Comparison of ENCODE assay signal across 1 cellular context in genomic region chr20:3239026-3239866, GRCh38.
TF ChIP-seq lines count a peak whose summit lies in the region.

TSS of gene SLC4A11 (minus strand) at chr20:3239190. CDS start at chr20:3239137, 53 bp downstream.

TF ChIP-seq in GM12878, 131 proteins besides CTCF, POLR2A, EP300 and RAD21 (continued from another document):
- TF ChIP-seq, protein P1, sequence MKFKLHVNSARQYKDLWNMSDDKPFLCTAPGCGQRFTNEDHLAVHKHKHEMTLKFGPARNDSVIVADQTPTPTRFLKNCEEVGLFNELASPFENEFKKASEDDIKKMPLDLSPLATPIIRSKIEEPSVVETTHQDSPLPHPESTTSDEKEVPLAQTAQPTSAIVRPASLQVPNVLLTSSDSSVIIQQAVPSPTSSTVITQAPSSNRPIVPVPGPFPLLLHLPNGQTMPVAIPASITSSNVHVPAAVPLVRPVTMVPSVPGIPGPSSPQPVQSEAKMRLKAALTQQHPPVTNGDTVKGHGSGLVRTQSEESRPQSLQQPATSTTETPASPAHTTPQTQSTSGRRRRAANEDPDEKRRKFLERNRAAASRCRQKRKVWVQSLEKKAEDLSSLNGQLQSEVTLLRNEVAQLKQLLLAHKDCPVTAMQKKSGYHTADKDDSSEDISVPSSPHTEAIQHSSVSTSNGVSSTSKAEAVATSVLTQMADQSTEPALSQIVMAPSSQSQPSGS (IDR thresholded peaks at IDR 0.05; ENCODE audit: low read length), result no peak
- no peak for TF ChIP-seq POLR2AphosphoS2 (IDR thresholded peaks at IDR 0.05; ENCODE audit: low read depth, low read length)
- no peak for TF ChIP-seq RUNX3 (IDR thresholded peaks at IDR 0.05; ENCODE audit: low read length)
- no peak for TF ChIP-seq SREBF1 (IDR thresholded peaks at IDR 0.05; ENCODE audit: low read length)
- no peak for TF ChIP-seq NBN (IDR thresholded peaks at IDR 0.05)
- TF ChIP-seq SPI1 (IDR thresholded peaks at IDR 0.05; ENCODE audit: borderline replicate concordance, insufficient read depth, low read depth, low read length), result no peak
- peak; percentile 56; the same call in 1 of the 2 replicates for TF ChIP-seq DPF2 (IDR thresholded peaks at IDR 0.05)
- no peak for TF ChIP-seq ZNF24 (IDR thresholded peaks at IDR 0.05)
- TF ChIP-seq EGR1 (IDR thresholded peaks at IDR 0.05; ENCODE audit: borderline replicate concordance in 1 of 2, low read depth in 2 of 2, low read length in 2 of 2), result 0 out of 3 replicates have a peak, but pooled peaks of 1 of the 2 experiments have one; percentile 52
- no peak for TF ChIP-seq BACH1 (IDR thresholded peaks at IDR 0.05; ENCODE audit: borderline replicate concordance)
- no peak for TF ChIP-seq SIN3A (IDR thresholded peaks at IDR 0.05; ENCODE audit: low read depth, low read length)
- no peak for TF ChIP-seq EZH2 (IDR thresholded peaks at IDR 0.05; ENCODE audit: borderline replicate concordance, control insufficient read depth, low read depth, low read length)
- TF ChIP-seq HDAC6 (IDR thresholded peaks at IDR 0.05; ENCODE audit: unreplicated experiment), result no peak
- peak; percentile 59 for TF ChIP-seq SP1 (IDR thresholded peaks at IDR 0.05; ENCODE audit: low read depth, low read length)
- TF ChIP-seq, protein P2, sequence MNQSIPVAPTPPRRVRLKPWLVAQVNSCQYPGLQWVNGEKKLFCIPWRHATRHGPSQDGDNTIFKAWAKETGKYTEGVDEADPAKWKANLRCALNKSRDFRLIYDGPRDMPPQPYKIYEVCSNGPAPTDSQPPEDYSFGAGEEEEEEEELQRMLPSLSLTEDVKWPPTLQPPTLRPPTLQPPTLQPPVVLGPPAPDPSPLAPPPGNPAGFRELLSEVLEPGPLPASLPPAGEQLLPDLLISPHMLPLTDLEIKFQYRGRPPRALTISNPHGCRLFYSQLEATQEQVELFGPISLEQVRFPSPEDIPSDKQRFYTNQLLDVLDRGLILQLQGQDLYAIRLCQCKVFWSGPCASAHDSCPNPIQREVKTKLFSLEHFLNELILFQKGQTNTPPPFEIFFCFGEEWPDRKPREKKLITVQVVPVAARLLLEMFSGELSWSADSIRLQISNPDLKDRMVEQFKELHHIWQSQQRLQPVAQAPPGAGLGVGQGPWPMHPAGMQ (IDR thresholded peaks at IDR 0.05; ENCODE audit: borderline replicate concordance), result no peak
- peak; percentile 13; the same call in 1 of the 2 replicates for TF ChIP-seq LARP7 (IDR thresholded peaks at IDR 0.05)
- TF ChIP-seq IKZF1 (conservative IDR thresholded peaks at IDR 0.05), result peak; percentile 78
- TF ChIP-seq, protein P3, sequence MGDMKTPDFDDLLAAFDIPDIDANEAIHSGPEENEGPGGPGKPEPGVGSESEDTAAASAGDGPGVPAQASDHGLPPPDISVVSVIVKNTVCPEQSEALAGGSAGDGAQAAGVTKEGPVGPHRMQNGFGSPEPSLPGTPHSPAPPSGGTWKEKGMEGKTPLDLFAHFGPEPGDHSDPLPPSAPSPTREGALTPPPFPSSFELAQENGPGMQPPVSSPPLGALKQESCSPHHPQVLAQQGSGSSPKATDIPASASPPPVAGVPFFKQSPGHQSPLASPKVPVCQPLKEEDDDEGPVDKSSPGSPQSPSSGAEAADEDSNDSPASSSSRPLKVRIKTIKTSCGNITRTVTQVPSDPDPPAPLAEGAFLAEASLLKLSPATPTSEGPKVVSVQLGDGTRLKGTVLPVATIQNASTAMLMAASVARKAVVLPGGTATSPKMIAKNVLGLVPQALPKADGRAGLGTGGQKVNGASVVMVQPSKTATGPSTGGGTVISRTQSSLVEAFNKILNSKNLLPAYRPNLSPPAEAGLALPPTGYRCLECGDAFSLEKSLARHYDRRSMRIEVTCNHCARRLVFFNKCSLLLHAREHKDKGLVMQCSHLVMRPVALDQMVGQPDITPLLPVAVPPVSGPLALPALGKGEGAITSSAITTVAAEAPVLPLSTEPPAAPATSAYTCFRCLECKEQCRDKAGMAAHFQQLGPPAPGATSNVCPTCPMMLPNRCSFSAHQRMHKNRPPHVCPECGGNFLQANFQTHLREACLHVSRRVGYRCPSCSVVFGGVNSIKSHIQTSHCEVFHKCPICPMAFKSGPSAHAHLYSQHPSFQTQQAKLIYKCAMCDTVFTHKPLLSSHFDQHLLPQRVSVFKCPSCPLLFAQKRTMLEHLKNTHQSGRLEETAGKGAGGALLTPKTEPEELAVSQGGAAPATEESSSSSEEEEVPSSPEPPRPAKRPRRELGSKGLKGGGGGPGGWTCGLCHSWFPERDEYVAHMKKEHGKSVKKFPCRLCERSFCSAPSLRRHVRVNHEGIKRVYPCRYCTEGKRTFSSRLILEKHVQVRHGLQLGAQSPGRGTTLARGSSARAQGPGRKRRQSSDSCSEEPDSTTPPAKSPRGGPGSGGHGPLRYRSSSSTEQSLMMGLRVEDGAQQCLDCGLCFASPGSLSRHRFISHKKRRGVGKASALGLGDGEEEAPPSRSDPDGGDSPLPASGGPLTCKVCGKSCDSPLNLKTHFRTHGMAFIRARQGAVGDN (IDR thresholded peaks at IDR 0.05), result 0 out of 2 replicates have a peak, but pooled peaks have one; percentile 27
- TF ChIP-seq GATAD2B (conservative IDR thresholded peaks at IDR 0.05; ENCODE audit: low read depth), result peak; percentile 42; the same call in 1 of the 2 replicates
- peak in 1 of 2 experiments; percentile 43; a peak in 2 of 4 replicates for TF ChIP-seq BHLHE40 (IDR thresholded peaks at IDR 0.05; ENCODE audit: borderline replicate concordance in 1 of 2, low read depth in 2 of 2, low read length in 1 of 2)
